In the genomic region with DNA sequence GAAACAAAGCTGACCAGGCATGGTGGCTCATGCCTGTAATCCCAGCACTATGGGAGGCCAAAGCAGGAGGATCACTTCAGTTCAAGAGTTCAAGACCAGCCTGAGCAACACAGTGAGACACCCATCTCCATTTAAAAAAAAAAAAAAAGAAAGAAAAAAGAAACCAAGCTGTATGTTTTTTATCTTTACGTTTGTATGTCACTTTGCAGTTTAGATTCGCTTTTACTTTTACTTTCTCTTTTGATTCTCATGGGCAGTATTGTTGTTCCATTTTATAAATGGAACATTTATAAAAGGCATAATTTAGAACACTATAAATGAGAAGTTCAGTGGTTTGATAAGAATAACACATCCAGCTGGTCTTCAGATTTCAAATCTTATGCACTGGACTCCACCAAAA, we compare ENCODE assay signal across 15 cellular contexts. TPM values are rescaled to one million over a fixed set of nuclear protein-coding genes. Genes with fewer than 3 reads are reported as not detected.
DNase-seq lines count a peak whose midpoint lies in the region; ATAC-seq lines count a peak whose summit lies in the region.
"Had no signal": no experiment of that assay in that cellular context is flagged by ENCODE, and none has a peak within 500 bp of the region (broad histone marks: within the 10 kb centered on the region; RNA-seq: fewer than 3 reads in every experiment).

No MANE protein-coding gene starts in this region.

- no peak overlapping the region for H3K27ac ChIP-seq in Karpas-422 (ENCODE audit: low read length)
- no peak overlapping the region for H3K27ac ChIP-seq in naive thymus-derived CD4-positive, alpha-beta T cell (ENCODE audit: low read depth, low read length)
- H3K27ac ChIP-seq: 22Rv1, PC-9, tibial nerve had no signal

- H3K9me3 Mint-ChIP-seq in activated naive CD8-positive, alpha-beta T cell (ENCODE audit: low read depth), result no peaks in the 10 kb centered on the region
- H3K9me3 Mint-ChIP-seq in naive thymus-derived CD4-positive, alpha-beta T cell, result peaks cover 0 to 5% (median 0%) of the 10 kb centered on the region in 11 donors

- CTCF ChIA-PET in naive thymus-derived CD4-positive, alpha-beta T cell (lab: Charles Lee), result interaction anchor here (0.6 to 1.5 kb wide), 4 partner anchors 10 to 72 kb away, joined by 3 to 5 read pairs (median 4); a partner anchor contains a TSS

- H3K9me2 ChIP-seq in Karpas-422 (replicated peaks; ENCODE audit: insufficient read depth, low read length), result no peaks in the 10 kb centered on the region

- H4K20me1 ChIP-seq in Karpas-422 (ENCODE audit: insufficient read depth, low read depth, low read length), result no peaks in the 10 kb centered on the region

- no peaks in the 10 kb centered on the region for H3K79me2 ChIP-seq in Karpas-422 (ENCODE audit: low read length)

- H3K9ac ChIP-seq in Karpas-422 (ENCODE audit: low read length), result no peak overlapping the region

- H3K9me3 ChIP-seq in Karpas-422 (ENCODE audit: low read length), result no peaks in the 10 kb centered on the region
- no peaks in the 10 kb centered on the region for H3K9me3 ChIP-seq in naive thymus-derived CD4-positive, alpha-beta T cell (ENCODE audit: control insufficient read depth in 2 of 3, low read length in 3 of 3)
- H3K9me3 ChIP-seq: tibial nerve had no signal

- ATAC-seq in naive thymus-derived CD4-positive, alpha-beta T cell, result peak; percentile 26
- no peak for ATAC-seq in Right ventricle myocardium inferior

- H3K4me3 ChIP-seq in Karpas-422 (ENCODE audit: low read length), result no peak overlapping the region
- peak overlapping the region; percentile 10 for H3K4me3 ChIP-seq in naive thymus-derived CD4-positive, alpha-beta T cell (ENCODE audit: low read length)
- H3K4me3 ChIP-seq: PC-9, tibial nerve had no signal

- POLR2A ChIA-PET in naive thymus-derived CD4-positive, alpha-beta T cell (lab: Charles Lee), result interaction anchor here (1.4 to 4.0 kb wide), 2 partner anchors 15 to 31 kb away, joined by 5 to 29 read pairs; a partner anchor contains a TSS

- H3K4me3 Mint-ChIP-seq in activated naive CD8-positive, alpha-beta T cell, result peak overlapping the region; percentile 49
- peak overlapping the region; percentile 36 to 82 (median 74) for H3K4me3 Mint-ChIP-seq in naive thymus-derived CD4-positive, alpha-beta T cell

- no peaks in the 10 kb centered on the region for H3K27me3 ChIP-seq in Karpas-422 (ENCODE audit: low read length)
- H3K27me3 ChIP-seq in naive thymus-derived CD4-positive, alpha-beta T cell (ENCODE audit: control insufficient read depth in 2 of 2, insufficient read depth in 2 of 2, low read length in 2 of 2), result no peaks in the 10 kb centered on the region
- H3K27me3 ChIP-seq: tibial nerve had no signal

- H3K4me2 ChIP-seq in Karpas-422 (ENCODE audit: low read depth, low read length, poor library complexity, severe bottlenecking), result peak overlapping the region; percentile 26
- H3K4me2 ChIP-seq: PC-9 had no signal

- intact Hi-C loops in naive thymus-derived CD4-positive, alpha-beta T cell (cut with micrococcal nuclease), result loop anchor here in 1 of 2 donors (1.0 to 10.0 kb wide), 6 partner anchors 11 to 1261 kb away; a partner anchor contains a TSS
- intact Hi-C loops in Right ventricle myocardium inferior (cut with DNase I), result no loop called here

- no peak overlapping the region for H2AFZ ChIP-seq in Karpas-422 (ENCODE audit: low read length)
- H2AFZ ChIP-seq: PC-9 had no signal

- no peaks in the 10 kb centered on the region for H3K36me3 ChIP-seq in Karpas-422 (ENCODE audit: insufficient read depth, low read length)
- no peaks in the 10 kb centered on the region for H3K36me3 ChIP-seq in naive thymus-derived CD4-positive, alpha-beta T cell (ENCODE audit: control insufficient read depth in 2 of 3, insufficient read depth in 3 of 3, low read length in 3 of 3)
- H3K36me3 ChIP-seq: tibial nerve had no signal

- H3K36me3 Mint-ChIP-seq in activated naive CD8-positive, alpha-beta T cell, result no peaks in the 10 kb centered on the region
- H3K36me3 Mint-ChIP-seq in naive thymus-derived CD4-positive, alpha-beta T cell, result peaks cover 0 to 21% (median 0%) of the 10 kb centered on the region in 5 donors

- no peaks in the 10 kb centered on the region for H3K27me3 Mint-ChIP-seq in activated naive CD8-positive, alpha-beta T cell
- H3K27me3 Mint-ChIP-seq in naive thymus-derived CD4-positive, alpha-beta T cell, result no peaks in the 10 kb centered on the region

- no peaks in the 10 kb centered on the region for H3K4me1 ChIP-seq in Karpas-422 (ENCODE audit: low read length)
- peaks cover 32 to 38% of the 10 kb centered on the region in 2 donors for H3K4me1 ChIP-seq in naive thymus-derived CD4-positive, alpha-beta T cell (ENCODE audit: control insufficient read depth in 2 of 2, insufficient read depth in 2 of 2, low read length in 2 of 2)
- H3K4me1 ChIP-seq: tibial nerve had no signal

- DNase-seq in NOMO-1 treated with DMSO at 0.1 percent for 48 hours (lab: John Stamatoyannopoulos, UW; ENCODE audit: unreplicated experiment) (peak; percentile 24), NOMO-1 treated with dmso at 0.1 percent for 144 hours (lab: John Stamatoyannopoulos, UW; ENCODE audit: unreplicated experiment) (no peak), Karpas-422 (no peak), Right ventricle myocardium inferior (ENCODE audit: missing footprints) (no peak), NCI-H524 treated with DMSO at 0.1 percent for 48 hours (lab: John Stamatoyannopoulos, UW) (no peak), GM19238 (ENCODE audit: insufficient read length, low spot score) (no peak)
- DNase-seq in naive thymus-derived CD4-positive, alpha-beta T cell, result peak in 6 of 9 donors; percentile 14 to 57 (median 36)
- DNase-seq: activated CD8-positive, alpha-beta memory T cell treated with anti-CD3 and anti-CD28 coated beads for 24 hours; anterior cingulate cortex; dermis blood vessel endothelial cell; PC-9; posterior cingulate gyrus had no signal

- H3K4me1 Mint-ChIP-seq in activated naive CD8-positive, alpha-beta T cell (ENCODE audit: low read depth), result peaks cover 48% of the 10 kb centered on the region
- H3K4me1 Mint-ChIP-seq in naive thymus-derived CD4-positive, alpha-beta T cell, result peaks cover 15 to 55% (median 48%) of the 10 kb centered on the region in 7 donors

- peak overlapping the region; percentile 66 for H3K27ac Mint-ChIP-seq in activated naive CD8-positive, alpha-beta T cell
- peak overlapping the region; percentile 79 to 90 (median 85) for H3K27ac Mint-ChIP-seq in naive thymus-derived CD4-positive, alpha-beta T cell

RNA-seq across cellular contexts. Expression of a gene that starts 31.2 kb away (rescaled TPM):
- total RNA-seq in Karpas-422 (2014; rRNA removed; shearing (Covaris generic); ENCODE audit: low replicate concordance), result 0.14 TPM in 1 of 2 replicates, not detected in the other
- total RNA-seq in naive thymus-derived CD4-positive, alpha-beta T cell, result 10 to 100 TPM; 61.6 to 74.9 (median 73.6) TPM
- polyA plus RNA-seq in naive thymus-derived CD4-positive, alpha-beta T cell, result 10 to 100 TPM; 20.2 to 22.1 TPM
- total RNA-seq in Right ventricle myocardium inferior, result 29.1 TPM

Comparison
In these comparisons a context has a peak if more than half of its experiments do, and no peak if none do; other contexts are left out.
1. DNase-seq: peak in NOMO-1 treated with DMSO at 0.1 percent for 48 hours (single experiment) and naive thymus-derived CD4-positive, alpha-beta T cell (6 of 9); none in NOMO-1 treated with dmso at 0.1 percent for 144 hours (single experiment), Karpas-422 (single experiment), Right ventricle myocardium inferior (single experiment), NCI-H524 treated with DMSO at 0.1 percent for 48 hours (single experiment) and GM19238 (single experiment).
2. RNA of a gene that starts 31.2 kb away (total RNA-seq): 61.6 to 74.9 TPM in naive thymus-derived CD4-positive, alpha-beta T cell and 29.1 TPM in Right ventricle myocardium inferior (single experiment); 0.14 TPM in Karpas-422; every median in the first group is over 10 times any median in the second.